In genomic region chrX:13412208-13412600, GRCh38 we compare ENCODE assay signal across 23 cellular contexts.
"Had no signal": no experiment of that assay in that cellular context is flagged by ENCODE, and none has a peak within 500 bp of the region (broad histone marks: within the 10 kb centered on the region; RNA-seq: fewer than 3 reads in every experiment).

No MANE protein-coding gene starts in this region.

- H3K4me1 ChIP-seq: parathyroid adenoma, thyroid gland, upper lobe of right lung had no signal

- H3K36me3 Mint-ChIP-seq: activated naive CD4-positive, alpha-beta T cell treated with anti-CD3 and anti-CD28 coated beads, Interleukin-2, amount 50 U/mL, for 24 hours had no signal

- ATAC-seq: activated CD4-positive, CD25-positive, alpha-beta regulatory T cell treated with anti-CD3 and anti-CD28 coated beads, Interleukin-2, amount 50 U/mL, for 24 hours; activated T-cell treated with anti-CD3 and anti-CD28 coated beads, Interleukin-2, amount 50 U/mL, for 72 hours; foreskin keratinocyte; mucosa of descending colon; right cardiac atrium; upper lobe of right lung had no signal

- H3K9me3 ChIP-seq: mucosa of descending colon, thyroid gland, upper lobe of right lung had no signal

- H3K27ac ChIP-seq: foreskin keratinocyte, parathyroid adenoma, thyroid gland, upper lobe of right lung had no signal

- H3K27ac Mint-ChIP-seq: activated CD4-positive, alpha-beta memory T cell treated with anti-CD3 and anti-CD28 coated beads, Interleukin-2, amount 10 ng/mL, durations not matched to agents 7 days and 5 days; activated CD4-positive, alpha-beta T cell treated with anti-CD3 and anti-CD28 coated beads, Interleukin-2, amount 10 ng/mL, durations not matched to agents 24 days and 14 days; activated naive CD4-positive, alpha-beta T cell treated with anti-CD3 and anti-CD28 coated beads, Interleukin-2, amount 50 U/mL, for 24 hours; activated T-cell treated with anti-CD3 and anti-CD28 coated beads, Interleukin-2, amount 50 U/mL, for 72 hours; nephron progenitor cell; stimulated activated naive CD8-positive, alpha-beta T cell treated with anti-CD3 and anti-CD28 coated beads, Interleukin-15, Interleukin-2, amounts not matched to agents 100 ng/mL and 50 ng/mL, for 24 hours; T-helper 1 cell treated with Interleukin-12 subunit alpha and Interleukin-12 subunit beta and Interleukin-4 antibody, amounts not matched to agents 30 μg/mL and 1 μg/mL, for 36 hours had no signal

- H3K9ac ChIP-seq: parathyroid adenoma had no signal

- H3K27me3 ChIP-seq: foreskin keratinocyte, thyroid gland, upper lobe of right lung had no signal

- H3K4me3 Mint-ChIP-seq: activated CD4-positive, alpha-beta memory T cell treated with anti-CD3 and anti-CD28 coated beads, Interleukin-2, amount 10 ng/mL, durations not matched to agents 7 days and 5 days; activated CD4-positive, alpha-beta T cell treated with anti-CD3 and anti-CD28 coated beads, Interleukin-2, amount 10 ng/mL, durations not matched to agents 24 days and 14 days; activated naive CD4-positive, alpha-beta T cell treated with anti-CD3 and anti-CD28 coated beads, Interleukin-2, amount 50 U/mL, for 24 hours; activated T-cell treated with anti-CD3 and anti-CD28 coated beads, Interleukin-2, amount 50 U/mL, for 72 hours; brain; nephron progenitor cell; stimulated activated naive CD8-positive, alpha-beta T cell treated with anti-CD3 and anti-CD28 coated beads, Interleukin-15, Interleukin-2, amounts not matched to agents 100 ng/mL and 50 ng/mL, for 24 hours; T-helper 1 cell treated with Interleukin-12 subunit alpha and Interleukin-12 subunit beta and Interleukin-4 antibody, amounts not matched to agents 30 μg/mL and 1 μg/mL, for 36 hours had no signal

- H3K79me2 ChIP-seq: parathyroid adenoma had no signal

- H3K9me3 Mint-ChIP-seq: activated CD4-positive, alpha-beta memory T cell treated with anti-CD3 and anti-CD28 coated beads, Interleukin-2, amount 10 ng/mL, durations not matched to agents 7 days and 5 days; activated naive CD4-positive, alpha-beta T cell treated with anti-CD3 and anti-CD28 coated beads, Interleukin-2, amount 50 U/mL, for 24 hours; stimulated activated naive CD8-positive, alpha-beta T cell treated with anti-CD3 and anti-CD28 coated beads, Interleukin-15, Interleukin-2, amounts not matched to agents 100 ng/mL and 50 ng/mL, for 24 hours had no signal

- H3K4me3 ChIP-seq: mucosa of descending colon, thyroid gland, upper lobe of right lung had no signal

- DNase-seq: activated CD4-positive, alpha-beta memory T cell treated with anti-CD3 and anti-CD28 coated beads, Interleukin-2, amount 10 ng/mL, durations not matched to agents 7 days and 5 days; activated CD4-positive, alpha-beta T cell treated with anti-CD3 and anti-CD28 coated beads, Interleukin-2, amount 10 ng/mL, durations not matched to agents 24 days and 14 days; activated gamma-delta T cell treated with Interleukin-2 at 50 U/mL for 16 hours; activated T-cell treated with anti-CD3 and anti-CD28 coated beads, Interleukin-2, amount 50 U/mL, for 72 hours; anterior cingulate cortex; dermis blood vessel endothelial cell; effector CD8-positive, alpha-beta T cell; foreskin keratinocyte; mesenchymal stem cell; mucosa of descending colon; nephron progenitor cell; nucleus accumbens; right cardiac atrium; stimulated activated CD4-positive, alpha-beta T cell treated with anti-CD3 and anti-CD28 coated beads, Interleukin-4, amount 100 ng/mL, for 4 hours; substantia nigra; thyroid gland; upper lobe of right lung had no signal

- H2AFZ ChIP-seq: parathyroid adenoma had no signal

- H3K4me1 Mint-ChIP-seq: activated CD4-positive, alpha-beta memory T cell treated with anti-CD3 and anti-CD28 coated beads, Interleukin-2, amount 10 ng/mL, durations not matched to agents 7 days and 5 days; activated CD4-positive, alpha-beta T cell treated with anti-CD3 and anti-CD28 coated beads, Interleukin-2, amount 10 ng/mL, durations not matched to agents 24 days and 14 days; activated naive CD4-positive, alpha-beta T cell treated with anti-CD3 and anti-CD28 coated beads, Interleukin-2, amount 50 U/mL, for 24 hours had no signal

- H3K27me3 Mint-ChIP-seq: activated CD4-positive, alpha-beta memory T cell treated with anti-CD3 and anti-CD28 coated beads, Interleukin-2, amount 10 ng/mL, durations not matched to agents 7 days and 5 days; activated CD4-positive, alpha-beta T cell treated with anti-CD3 and anti-CD28 coated beads, Interleukin-2, amount 10 ng/mL, durations not matched to agents 24 days and 14 days; activated naive CD4-positive, alpha-beta T cell treated with anti-CD3 and anti-CD28 coated beads, Interleukin-2, amount 50 U/mL, for 24 hours; stimulated activated naive CD8-positive, alpha-beta T cell treated with anti-CD3 and anti-CD28 coated beads, Interleukin-15, Interleukin-2, amounts not matched to agents 100 ng/mL and 50 ng/mL, for 24 hours had no signal

- H3K36me3 ChIP-seq: thyroid gland, upper lobe of right lung had no signal
